In genomic region chr9:125141751-125142150, GRCh38 we compare ENCODE assay signal across 11 cellular contexts. TPM values are rescaled to one million over a fixed set of nuclear protein-coding genes. Genes with fewer than 3 reads are reported as not detected.
DNase-seq lines count a peak whose midpoint lies in the region; ATAC-seq, FAIRE-seq and TF ChIP-seq lines count a peak whose summit lies in the region.
"Had no signal": no experiment of that assay in that cellular context is flagged by ENCODE, and none has a peak within 500 bp of the region (broad histone marks: within the 10 kb centered on the region; RNA-seq: fewer than 3 reads in every experiment).

No MANE protein-coding gene starts in this region.

- peak overlapping the region; percentile 88 for H3K4me3 Mint-ChIP-seq in activated CD4-positive, alpha-beta T cell treated with anti-CD3 and anti-CD28 coated beads, Interleukin-2, amount 10 ng/mL, durations not matched to agents 7 days and 5 days
- H3K4me3 Mint-ChIP-seq in IgD-negative memory B cell, result peak overlapping the region; percentile 89 to 99 (median 95)
- peak overlapping the region; percentile 97 for H3K4me3 Mint-ChIP-seq in astrocyte (ENCODE audit: unreplicated experiment)
- H3K4me3 Mint-ChIP-seq in neural crest cell, result peak overlapping the region; percentile 99

- H3K4me1 ChIP-seq in astrocyte (ENCODE audit: insufficient read depth, low read length) (peaks cover 3% of the 10 kb centered on the region), prostate gland (replicated peaks) (peaks cover 4% of the 10 kb centered on the region)
- H3K4me1 ChIP-seq: colonic mucosa had no signal

- H3K27me3 ChIP-seq in astrocyte (ENCODE audit: insufficient read depth, low read length), result no peaks in the 10 kb centered on the region
- H3K27me3 ChIP-seq in prostate gland (replicated peaks; ENCODE audit: insufficient read depth), result no peaks in the 10 kb centered on the region
- H3K27me3 ChIP-seq: colonic mucosa, transverse colon had no signal

- no peak overlapping the region for H2AFZ ChIP-seq in astrocyte (ENCODE audit: low read depth, low read length)

- H3K4me3 ChIP-seq in astrocyte (ENCODE audit: insufficient read depth, low read depth, low read length), result no peak overlapping the region
- no peak overlapping the region for H3K4me3 ChIP-seq in prostate gland

- no peaks in the 10 kb centered on the region for H4K20me1 ChIP-seq in astrocyte (ENCODE audit: insufficient read depth, low read length)

- TF ChIP-seq CTCF in astrocyte (IDR thresholded peaks at IDR 0.05; ENCODE audit: insufficient read depth, low read depth, low read length) (no peak), neural crest cell (conservative IDR thresholded peaks at IDR 0.05) (no peak), prostate gland (IDR thresholded peaks at IDR 0.05) (no peak)

- H3K36me3 Mint-ChIP-seq in activated CD4-positive, alpha-beta T cell treated with anti-CD3 and anti-CD28 coated beads, Interleukin-2, amount 10 ng/mL, durations not matched to agents 7 days and 5 days (ENCODE audit: low read depth), result peaks cover 7% of the 10 kb centered on the region
- H3K36me3 Mint-ChIP-seq in IgD-negative memory B cell (no peaks in the 10 kb centered on the region), astrocyte (ENCODE audit: low read depth, unreplicated experiment) (no peaks in the 10 kb centered on the region), neural crest cell (ENCODE audit: low read depth) (no peaks in the 10 kb centered on the region)

- POLR2A ChIA-PET in activated CD4-positive, alpha-beta T cell treated with anti-CD3 and anti-CD28 coated beads, Interleukin-2, amount 10 ng/mL, durations not matched to agents 7 days and 5 days (lab: Charles Lee), result interaction anchor here (0.6 kb wide), 1 partner anchor 257 kb away, joined by 7 read pairs; no protein-coding TSS in a partner anchor

- no peaks in the 10 kb centered on the region for H3K9me3 Mint-ChIP-seq in activated CD4-positive, alpha-beta T cell treated with anti-CD3 and anti-CD28 coated beads, Interleukin-2, amount 10 ng/mL, durations not matched to agents 7 days and 5 days
- no peaks in the 10 kb centered on the region for H3K9me3 Mint-ChIP-seq in IgD-negative memory B cell
- H3K9me3 Mint-ChIP-seq in astrocyte (ENCODE audit: unreplicated experiment), result no peaks in the 10 kb centered on the region
- H3K9me3 Mint-ChIP-seq in neural crest cell, result no peaks in the 10 kb centered on the region

- H3K9me3 ChIP-seq in astrocyte (ENCODE audit: insufficient read depth, low read depth, low read length) (no peaks in the 10 kb centered on the region), prostate gland (no peaks in the 10 kb centered on the region)
- H3K9me3 ChIP-seq: colonic mucosa, transverse colon had no signal

- no peaks in the 10 kb centered on the region for H3K36me3 ChIP-seq in astrocyte (ENCODE audit: insufficient read depth, low read length)
- no peaks in the 10 kb centered on the region for H3K36me3 ChIP-seq in prostate gland
- H3K36me3 ChIP-seq: colonic mucosa, transverse colon had no signal

- H3K27ac Mint-ChIP-seq in activated CD4-positive, alpha-beta T cell treated with anti-CD3 and anti-CD28 coated beads, Interleukin-2, amount 10 ng/mL, durations not matched to agents 7 days and 5 days, result no peak overlapping the region
- H3K27ac Mint-ChIP-seq in IgD-negative memory B cell (no peak overlapping the region), astrocyte (ENCODE audit: unreplicated experiment) (no peak overlapping the region), neural crest cell (ENCODE audit: unreplicated experiment) (no peak overlapping the region)

- DNase-seq in activated CD4-positive, alpha-beta T cell treated with anti-CD3 and anti-CD28 coated beads, Interleukin-2, amount 10 ng/mL, durations not matched to agents 7 days and 5 days, result no peak
- DNase-seq in activated CD4-positive, alpha-beta T cell treated with anti-CD3 and anti-CD28 coated beads for 4 hours, result no peak
- no peak for DNase-seq in astrocyte (ENCODE audit: low read depth)
- no peak for DNase-seq in neural crest cell (ENCODE audit: low read depth, low spot score)
- no peak for DNase-seq in Right ventricle myocardium inferior (ENCODE audit: missing footprints)
- no peak for DNase-seq in prostate gland (ENCODE audit: low spot score)
- DNase-seq: colonic mucosa, transverse colon had no signal

- FAIRE-seq in astrocyte (lab: Jason Lieb, UNC), result no peak

- no peaks in the 10 kb centered on the region for H3K79me2 ChIP-seq in astrocyte (ENCODE audit: insufficient read depth, low read length)

- H3K27me3 Mint-ChIP-seq in activated CD4-positive, alpha-beta T cell treated with anti-CD3 and anti-CD28 coated beads, Interleukin-2, amount 10 ng/mL, durations not matched to agents 7 days and 5 days, result no peaks in the 10 kb centered on the region
- no peaks in the 10 kb centered on the region for H3K27me3 Mint-ChIP-seq in IgD-negative memory B cell
- no peaks in the 10 kb centered on the region for H3K27me3 Mint-ChIP-seq in astrocyte (ENCODE audit: low read depth, unreplicated experiment)
- H3K27me3 Mint-ChIP-seq in neural crest cell (ENCODE audit: low read depth), result no peaks in the 10 kb centered on the region

- no peak overlapping the region for H3K27ac ChIP-seq in astrocyte (ENCODE audit: low read depth, low read length)
- H3K27ac ChIP-seq in prostate gland, result no peak overlapping the region
- H3K27ac ChIP-seq: colonic mucosa had no signal

- intact Hi-C loops in Right ventricle myocardium inferior (cut with DNase I) (loop anchor here (2.0 kb wide), 1 partner anchor 369 kb away; no protein-coding TSS in a partner anchor), prostate gland (cut with DNase I) (loop anchor here (5.0 to 10.0 kb wide), 3 partner anchors 56 to 367 kb away; partner anchors contain the start of genes ARPC5L, NR6A1, OLFML2A and RPL35)

- TF ChIP-seq POLR2A in prostate gland (IDR thresholded peaks at IDR 0.05), result no peak

- CTCF ChIA-PET in activated CD4-positive, alpha-beta T cell treated with anti-CD3 and anti-CD28 coated beads, Interleukin-2, amount 10 ng/mL, durations not matched to agents 7 days and 5 days (lab: Charles Lee), result interaction anchor here (0.6 to 3.2 kb wide), 4 partner anchors 9 to 299 kb away, joined by 3 to 24 read pairs (median 4); no protein-coding TSS in a partner anchor

- WGBS in prostate gland, result 91% methylated on average over 4 of the region's 4 CpGs

- no peak for ATAC-seq in HG02623 (IDR thresholded peaks at IDR 0.05; ENCODE audit: unreplicated experiment)
- ATAC-seq in Right ventricle myocardium inferior, result no peak
- ATAC-seq: Panc1 had no signal

- H3K4me2 ChIP-seq in astrocyte (ENCODE audit: low read length), result peak overlapping the region; percentile 5

- peaks cover 39% of the 10 kb centered on the region for H3K4me1 Mint-ChIP-seq in activated CD4-positive, alpha-beta T cell treated with anti-CD3 and anti-CD28 coated beads, Interleukin-2, amount 10 ng/mL, durations not matched to agents 7 days and 5 days
- H3K4me1 Mint-ChIP-seq in IgD-negative memory B cell (peaks cover 11 to 23% (median 20%) of the 10 kb centered on the region in 3 donors), astrocyte (ENCODE audit: low read depth, unreplicated experiment) (no peaks in the 10 kb centered on the region), neural crest cell (peaks cover 14% of the 10 kb centered on the region)

- H3K9ac ChIP-seq in astrocyte (ENCODE audit: low read length), result no peak overlapping the region

RNA-seq across cellular contexts. Expression of gene SCAI, which starts 1.6 kb away (rescaled TPM):
- total RNA-seq in activated CD4-positive, alpha-beta T cell treated with anti-CD3 and anti-CD28 coated beads, Interleukin-2, amount 10 ng/mL, durations not matched to agents 7 days and 5 days, result 10 to 100 TPM; 11.2 to 12.5 TPM
- 4.9 TPM for polyA plus RNA-seq in IgD-negative memory B cell
- 4.9 and 6.8 TPM in 2 replicates for total RNA-seq in astrocyte
- total RNA-seq in neural crest cell, result 13.1 and 15.2 TPM in 2 replicates
- 3.4 TPM for total RNA-seq in Right ventricle myocardium inferior
- 1 to 10 TPM; 3.4 to 8.6 TPM for total RNA-seq in prostate gland

RNA-seq across cellular contexts. Expression of gene PPP6C, which starts 47.9 kb away (rescaled TPM):
- total RNA-seq in activated CD4-positive, alpha-beta T cell treated with anti-CD3 and anti-CD28 coated beads, Interleukin-2, amount 10 ng/mL, durations not matched to agents 7 days and 5 days, result 10 to 100 TPM; 50.3 to 54.3 TPM
- polyA plus RNA-seq in IgD-negative memory B cell, result 45.6 TPM
- total RNA-seq in astrocyte (38.7 and 41.1 TPM in 2 replicates), neural crest cell (45.3 and 46.2 TPM in 2 replicates), Right ventricle myocardium inferior (39.4 TPM), prostate gland (10 to 100 TPM; 28.8 to 34.1 TPM)

RNA-seq across cellular contexts. Expression of gene RABEPK, which starts 58.6 kb away (rescaled TPM):
- 10 to 100 TPM; 14.6 to 17.2 TPM for total RNA-seq in activated CD4-positive, alpha-beta T cell treated with anti-CD3 and anti-CD28 coated beads, Interleukin-2, amount 10 ng/mL, durations not matched to agents 7 days and 5 days
- 21.0 TPM for polyA plus RNA-seq in IgD-negative memory B cell
- total RNA-seq in astrocyte, result 30.7 and 31.8 TPM in 2 replicates
- total RNA-seq in neural crest cell, result 26.6 and 27.5 TPM in 2 replicates
- 8.3 TPM for total RNA-seq in Right ventricle myocardium inferior
- total RNA-seq in prostate gland, result 10 to 100 TPM; 13.3 to 14.2 TPM
